In genomic region chr17:81277938-81278693, GRCh38 we compare ENCODE assay signal across 19 cellular contexts. TPM values are rescaled to one million over a fixed set of nuclear protein-coding genes. Genes with fewer than 3 reads are reported as not detected.
DNase-seq lines count a peak whose midpoint lies in the region; ATAC-seq, FAIRE-seq and TF ChIP-seq lines count a peak whose summit lies in the region.
"Had no signal": no experiment of that assay in that cellular context is flagged by ENCODE, and none has a peak within 500 bp of the region (broad histone marks: within the 10 kb centered on the region; RNA-seq: fewer than 3 reads in every experiment).

No MANE protein-coding gene starts in this region.

- TF ChIP-seq EP300 in HepG2 (IDR thresholded peaks at IDR 0.05; ENCODE audit: low read depth in 2 of 2, low read length in 2 of 2) (no peak), HepG2 (CRISPR knock-in tag; IDR thresholded peaks at IDR 0.05; ENCODE audit: borderline replicate concordance) (no peak)

- in situ Hi-C loops in HepG2 (cut with HindIII; ENCODE audit: extremely low pct_ligation_motif_present, low pct_unique_long_range_greater_than_20kb) (no loop called here), ACHN (cut with HindIII; ENCODE audit: low pct_ligation_motif_present, low pct_unique_long_range_greater_than_20kb, low sequenced_read_pairs) (no loop called here)

- CTCF ChIA-PET in HepG2 (lab: Yijun Ruan, JAX; ENCODE audit: low intra/inter-chr PET ratio, low total read pairs): no interaction called here
- CTCF ChIA-PET in Calu3 (lab: Charles Lee): no interaction called here

- H3K79me2 ChIP-seq in HepG2 (ENCODE audit: insufficient read depth, low read length): no peaks in the 10 kb centered on the region
- H3K79me2 ChIP-seq in osteoblast (ENCODE audit: insufficient read depth, low read length): peaks cover 31% of the 10 kb centered on the region

- H3K4me2 ChIP-seq in HepG2 (ENCODE audit: low read depth, low read length) (no peak overlapping the region), osteoblast (ENCODE audit: insufficient read depth, low read length) (peak overlapping the region; percentile 63)
- H3K4me2 ChIP-seq: BLaER1 had no signal

- H2AFZ ChIP-seq in HepG2 (ENCODE audit: low read length) (no peak overlapping the region), osteoblast (ENCODE audit: low read length) (no peak overlapping the region)

- H3K9ac ChIP-seq in HepG2 (ENCODE audit: insufficient read depth, low read depth, low read length): no peak overlapping the region
- H3K9ac ChIP-seq: BLaER1 had no signal

- no peak for TF ChIP-seq POLR2A in HepG2 (IDR thresholded peaks at IDR 0.05; ENCODE audit: insufficient read depth in 1 of 2, low read depth in 2 of 2, low read length in 2 of 2)
- no peak for TF ChIP-seq POLR2A in right lobe of liver (IDR thresholded peaks at IDR 0.05)

- no peak overlapping the region for H3K4me3 Mint-ChIP-seq in Calu3 (ENCODE audit: low read depth, unreplicated experiment)
- H3K4me3 Mint-ChIP-seq: endodermal cell, nephron had no signal

- no TSS peak for BruUV-seq in HepG2 (replicated peaks; lab: Mats Ljungman, UMichigan)
- BruUV-seq in Calu3 (replicated peaks; lab: Mats Ljungman, UMichigan): no TSS peak

- TF ChIP-seq CTCF in HepG2 (CRISPR knock-in tag; IDR thresholded peaks at IDR 0.05) (no peak), right lobe of liver (IDR thresholded peaks at IDR 0.05) (no peak), osteoblast (IDR thresholded peaks at IDR 0.05; ENCODE audit: extremely low read depth, low read depth, low read length) (no peak), Calu3 (IDR thresholded peaks at IDR 0.05; ENCODE audit: unreplicated experiment) (no peak)

- H3K9me3 Mint-ChIP-seq in Calu3 (ENCODE audit: low read depth, unreplicated experiment): no peaks in the 10 kb centered on the region
- H3K9me3 Mint-ChIP-seq: endodermal cell, nephron had no signal

- H3K27me3 ChIP-seq in HepG2 (ENCODE audit: control insufficient read depth in 1 of 2, insufficient read depth in 2 of 2, low read length in 2 of 2) (no peaks in the 10 kb centered on the region), right lobe of liver (no peaks in the 10 kb centered on the region), osteoblast (ENCODE audit: insufficient read depth, low read length) (no peaks in the 10 kb centered on the region), aorta (ENCODE audit: control insufficient read depth in 1 of 2, insufficient read depth in 2 of 2, low read length in 1 of 2) (no peaks in the 10 kb centered on the region)
- H3K27me3 ChIP-seq: BLaER1 had no signal

- H3K4me1 Mint-ChIP-seq in Calu3 (ENCODE audit: low read depth, unreplicated experiment): no peaks in the 10 kb centered on the region
- H3K4me1 Mint-ChIP-seq: endodermal cell had no signal

- FAIRE-seq in HepG2 (lab: Jason Lieb, UNC): no peak
- FAIRE-seq: A204.1, colon had no signal

- H3K27ac Mint-ChIP-seq in Calu3 (ENCODE audit: unreplicated experiment): no peak overlapping the region
- H3K27ac Mint-ChIP-seq: endodermal cell had no signal

- ATAC-seq in HepG2 (no peak), right lobe of liver (no peak), left cardiac atrium (peak; percentile 19 to 53), aorta (ENCODE audit: low FRiP score) (peak; percentile 37), GM21423 (IDR thresholded peaks at IDR 0.05; ENCODE audit: unreplicated experiment) (no peak)
- ATAC-seq: HCT116 had no signal

- no peaks in the 10 kb centered on the region for H4K20me1 ChIP-seq in HepG2 (ENCODE audit: insufficient read depth, low read length)
- peaks cover 5% of the 10 kb centered on the region for H4K20me1 ChIP-seq in osteoblast (ENCODE audit: insufficient read depth, low read length)

- POLR2A ChIA-PET in HepG2 (lab: Yijun Ruan, JAX): no interaction called here

- H3K4me1 ChIP-seq in HepG2 (ENCODE audit: insufficient read depth, low read length) (no peaks in the 10 kb centered on the region), right lobe of liver (no peaks in the 10 kb centered on the region), osteoblast (ENCODE audit: insufficient read depth, low read length) (no peaks in the 10 kb centered on the region), aorta (ENCODE audit: control insufficient read depth in 1 of 2, insufficient read depth in 2 of 2, low read length in 2 of 2) (no peaks in the 10 kb centered on the region)
- H3K4me1 ChIP-seq: psoas muscle had no signal

- H3K4me3 ChIP-seq in HepG2 (replicated peaks in 1 of 3; ENCODE audit: insufficient read depth in 1 of 3, low read depth in 2 of 3, low read length in 3 of 3) (no peak overlapping the region), right lobe of liver (no peak overlapping the region), osteoblast (ENCODE audit: insufficient read depth, low read length) (peak overlapping the region; percentile 62), aorta (ENCODE audit: low read length in 2 of 2) (no peak overlapping the region)
- H3K4me3 ChIP-seq: BLaER1, psoas muscle had no signal

- DNase-seq in HepG2 (ENCODE audit: low spot score): no peak
- DNase-seq in right lobe of liver: no peak
- peak; percentile 83 for DNase-seq in left cardiac atrium
- peak; percentile 91 for DNase-seq in osteoblast (ENCODE audit: insufficient read length, low spot score, missing footprints)
- peak in 1 of 2 donors; percentile 89 for DNase-seq in aorta
- DNase-seq in ACHN: no peak
- DNase-seq in Calu3: no peak
- DNase-seq: activated CD4-positive, alpha-beta T cell treated with anti-CD3 and anti-CD28 coated beads for 4 hours; activated naive CD4-positive, alpha-beta T cell treated with anti-CD3 and anti-CD28 coated beads, Interleukin-2, amount 50 U/mL, for 16 hours; endodermal cell; islet precursor cell; SW 1271 had no signal

- WGBS in HepG2 (ENCODE audit: low lambda C conversion rate): 97% methylated on average over 20 of the region's 20 CpGs
- 94% methylated on average over 6 of the region's 20 CpGs for WGBS in right lobe of liver (ENCODE audit: insufficient coverage, low coverage, low lambda C conversion rate, missing lambda C conversion rate)
- 85 to 95% methylated on average over 20 of the region's 20 CpGs for WGBS in aorta, 2 donors

- H3K36me3 Mint-ChIP-seq in Calu3 (ENCODE audit: insufficient read depth, unreplicated experiment): peaks cover 66% of the 10 kb centered on the region

- H3K27me3 Mint-ChIP-seq in Calu3 (ENCODE audit: unreplicated experiment): no peaks in the 10 kb centered on the region

- intact Hi-C loops in HepG2 (cut with micrococcal nuclease; ENCODE audit: unreplicated experiment) (no loop called here), right lobe of liver (cut with DNase I) (no loop called here), left cardiac atrium (cut with DNase I) (no loop called here), aorta (cut with DNase I) (no loop called here), Calu3 (cut with micrococcal nuclease; ENCODE audit: unreplicated experiment) (no loop called here)

- H3K36me3 ChIP-seq in HepG2 (replicated peaks in 1 of 2; ENCODE audit: control insufficient read depth in 1 of 2, insufficient read depth in 2 of 2, low read length in 2 of 2): peaks cover 27 to 62% of the 10 kb centered on the region in 2 experiments; a peak in 4 of 5 replicates
- peaks cover 0 to 68% (median 23%) of the 10 kb centered on the region in 4 donors for H3K36me3 ChIP-seq in right lobe of liver
- peaks cover 37% of the 10 kb centered on the region for H3K36me3 ChIP-seq in osteoblast (ENCODE audit: insufficient read depth, low read length)
- peaks cover 0 to 2% of the 10 kb centered on the region in 2 donors for H3K36me3 ChIP-seq in aorta (ENCODE audit: control insufficient read depth in 1 of 2, insufficient read depth in 2 of 2, low read length in 1 of 2)

- H3K27ac ChIP-seq in HepG2 (ENCODE audit: extremely low read length, insufficient read depth, low read length) (no peak overlapping the region), right lobe of liver (no peak overlapping the region), osteoblast (ENCODE audit: low read depth, low read length) (peak overlapping the region; percentile 20), aorta (ENCODE audit: low read depth in 1 of 2, low read length in 2 of 2) (no peak overlapping the region)
- H3K27ac ChIP-seq: BLaER1, psoas muscle had no signal

- H3K9me3 ChIP-seq in HepG2 (ENCODE audit: low read length) (no peaks in the 10 kb centered on the region), right lobe of liver (no peaks in the 10 kb centered on the region), osteoblast (ENCODE audit: low read depth, low read length) (no peaks in the 10 kb centered on the region), aorta (ENCODE audit: control insufficient read depth, low read length) (no peaks in the 10 kb centered on the region)
- H3K9me3 ChIP-seq: BLaER1, psoas muscle had no signal

- TF ChIP-seq RAD21 in HepG2 (CRISPR knock-in tag; IDR thresholded peaks at IDR 0.05): no peak

RNA-seq across cellular contexts. Expression of gene SLC38A10, which starts 17.0 kb away (rescaled TPM):
- total RNA-seq in HepG2 (2016; rRNA removed; fragmentation: Illumina TruSeq; extraction: Trizol) (23.0 and 55.8 TPM in 2 replicates), right lobe of liver (100 to 1,000 TPM in 1 of 6 experiments, 10 to 100 TPM in 5; 60.9 to 104 (median 86.1) TPM), left cardiac atrium (10 to 100 TPM; 46.4 to 54.0 TPM), osteoblast (85.5 and 92.6 TPM in 2 replicates), aorta (10 to 100 TPM; 61.9 to 79.6 TPM), Calu3 (2022) (120 and 121 TPM in 2 replicates)
- 18.5 and 23.3 TPM in 2 replicates for total RNA-seq in HepG2 (2016; cell fraction: cytosol; rRNA removed; fragmentation: Illumina TruSeq; extraction: Trizol; ENCODE audit: low read depth)
- 19.1 and 55.8 TPM in 2 replicates for total RNA-seq in HepG2 (2016; cell fraction: insoluble cytoplasmic fraction; rRNA removed; fragmentation: Illumina TruSeq; extraction: Trizol)
- 18.8 and 20.0 TPM in 2 replicates for total RNA-seq in HepG2 (2016; cell fraction: membrane; rRNA removed; fragmentation: Illumina TruSeq; extraction: Trizol)
- 52.6 and 64.0 TPM in 2 replicates for total RNA-seq in HepG2 (2016; cell fraction: nucleus; rRNA removed; fragmentation: Illumina TruSeq; extraction: Trizol)
- polyA plus RNA-seq in HepG2 (2011; rRNA removed) (23.4 and 33.6 TPM in 2 replicates), aorta (100 to 1,000 TPM in 1 of 2 donors, 10 to 100 TPM in 1; 22.3 to 118 TPM)
- polyA plus RNA-seq in HepG2 (2011; cell fraction: cytosol; rRNA removed): 20.1 and 34.6 TPM in 2 replicates
- polyA plus RNA-seq in HepG2 (2011; cell fraction: nucleus; rRNA removed): 63.4 and 88.4 TPM in 2 replicates
- polyA plus RNA-seq in HepG2 (2012): 22.8 and 28.0 TPM in 2 replicates
- polyA plus RNA-seq in HepG2 (2016; cell fraction: cytosol; fragmentation: Illumina TruSeq; extraction: Trizol; ENCODE audit: low read depth): 5.7 and 7.1 TPM in 2 replicates
- 19.7 and 23.4 TPM in 2 replicates for polyA plus RNA-seq in HepG2 (2016; cell fraction: insoluble cytoplasmic fraction; fragmentation: Illumina TruSeq; extraction: Trizol; ENCODE audit: low read depth)
- 10.4 and 11.4 TPM in 2 replicates for polyA plus RNA-seq in HepG2 (2016; cell fraction: membrane; fragmentation: Illumina TruSeq; extraction: Trizol; ENCODE audit: low read depth)
- polyA plus RNA-seq in HepG2 (2016; cell fraction: nucleus; fragmentation: Illumina TruSeq; extraction: Trizol; ENCODE audit: insufficient read depth, low read depth): 123 and 129 TPM in 2 replicates
- polyA minus RNA-seq in HepG2 (2011; rRNA and poly(A)+ RNA removed; ENCODE audit: low replicate concordance): 53.9 and 165 TPM in 2 replicates
- 62.7 and 77.3 TPM in 2 replicates for polyA minus RNA-seq in HepG2 (2011; cell fraction: cytosol; rRNA and poly(A)+ RNA removed)
- 25.7 and 27.8 TPM in 2 replicates for polyA minus RNA-seq in HepG2 (2011; cell fraction: nucleus; rRNA and poly(A)+ RNA removed)

RNA-seq across cellular contexts. Expression of gene NDUFAF8, which starts 39.0 kb away (rescaled TPM):
- 213 and 233 TPM in 2 replicates for total RNA-seq in HepG2 (2016; rRNA removed; fragmentation: Illumina TruSeq; extraction: Trizol)
- total RNA-seq in HepG2 (2016; cell fraction: cytosol; rRNA removed; fragmentation: Illumina TruSeq; extraction: Trizol; ENCODE audit: low read depth): 565 and 636 TPM in 2 replicates
- 209 and 214 TPM in 2 replicates for total RNA-seq in HepG2 (2016; cell fraction: insoluble cytoplasmic fraction; rRNA removed; fragmentation: Illumina TruSeq; extraction: Trizol)
- 441 and 487 TPM in 2 replicates for total RNA-seq in HepG2 (2016; cell fraction: membrane; rRNA removed; fragmentation: Illumina TruSeq; extraction: Trizol)
- 99.9 and 114 TPM in 2 replicates for total RNA-seq in HepG2 (2016; cell fraction: nucleus; rRNA removed; fragmentation: Illumina TruSeq; extraction: Trizol)
- polyA plus RNA-seq in HepG2 (2011; rRNA removed): 62.4 and 75.6 TPM in 2 replicates
- polyA plus RNA-seq in HepG2 (2011; cell fraction: cytosol; rRNA removed): 52.0 and 67.0 TPM in 2 replicates
- polyA plus RNA-seq in HepG2 (2011; cell fraction: nucleus; rRNA removed): 67.0 and 99.7 TPM in 2 replicates
- polyA plus RNA-seq in HepG2 (2012): 74.7 and 106 TPM in 2 replicates
- 562 and 639 TPM in 2 replicates for polyA plus RNA-seq in HepG2 (2016; cell fraction: cytosol; fragmentation: Illumina TruSeq; extraction: Trizol; ENCODE audit: low read depth)
- polyA plus RNA-seq in HepG2 (2016; cell fraction: insoluble cytoplasmic fraction; fragmentation: Illumina TruSeq; extraction: Trizol; ENCODE audit: low read depth): 170 and 188 TPM in 2 replicates
- polyA plus RNA-seq in HepG2 (2016; cell fraction: membrane; fragmentation: Illumina TruSeq; extraction: Trizol; ENCODE audit: low read depth): 357 and 397 TPM in 2 replicates
- 180 and 208 TPM in 2 replicates for polyA plus RNA-seq in HepG2 (2016; cell fraction: nucleus; fragmentation: Illumina TruSeq; extraction: Trizol; ENCODE audit: insufficient read depth, low read depth)
- 13.6 and 21.7 TPM in 2 replicates for polyA minus RNA-seq in HepG2 (2011; rRNA and poly(A)+ RNA removed; ENCODE audit: low replicate concordance)
- polyA minus RNA-seq in HepG2 (2011; cell fraction: cytosol; rRNA and poly(A)+ RNA removed): 4.9 and 8.2 TPM in 2 replicates
- polyA minus RNA-seq in HepG2 (2011; cell fraction: nucleus; rRNA and poly(A)+ RNA removed): 26.2 and 31.2 TPM in 2 replicates
- 10 to 100 TPM; 15.7 to 35.9 (median 23.3) TPM for total RNA-seq in right lobe of liver
- 10 to 100 TPM; 60.2 to 66.5 TPM for total RNA-seq in left cardiac atrium
- total RNA-seq in osteoblast: 19.9 and 28.0 TPM in 2 replicates
- total RNA-seq in aorta: 10 to 100 TPM; 20.2 to 27.4 TPM
- polyA plus RNA-seq in aorta: 10 to 100 TPM; 26.5 to 46.5 TPM
- 53.3 and 54.1 TPM in 2 replicates for total RNA-seq in Calu3 (2022)

RNA-seq across cellular contexts. Expression of gene TEPSIN, which starts 39.3 kb away (rescaled TPM):
- total RNA-seq in HepG2 (2016; rRNA removed; fragmentation: Illumina TruSeq; extraction: Trizol) (8.5 and 18.8 TPM in 2 replicates), right lobe of liver (10 to 100 TPM; 11.9 to 27.6 (median 18.1) TPM), left cardiac atrium (10 to 100 TPM; 12.7 to 14.0 TPM), osteoblast (16.6 and 18.0 TPM in 2 replicates), aorta (10 to 100 TPM; 25.6 to 44.4 TPM), Calu3 (2022) (37.0 and 38.6 TPM in 2 replicates)
- 5.0 and 7.5 TPM in 2 replicates for total RNA-seq in HepG2 (2016; cell fraction: cytosol; rRNA removed; fragmentation: Illumina TruSeq; extraction: Trizol; ENCODE audit: low read depth)
- total RNA-seq in HepG2 (2016; cell fraction: insoluble cytoplasmic fraction; rRNA removed; fragmentation: Illumina TruSeq; extraction: Trizol): 7.1 and 20.3 TPM in 2 replicates
- 7.0 and 8.1 TPM in 2 replicates for total RNA-seq in HepG2 (2016; cell fraction: membrane; rRNA removed; fragmentation: Illumina TruSeq; extraction: Trizol)
- total RNA-seq in HepG2 (2016; cell fraction: nucleus; rRNA removed; fragmentation: Illumina TruSeq; extraction: Trizol): 24.5 and 27.8 TPM in 2 replicates
- polyA plus RNA-seq in HepG2 (2011; rRNA removed) (16.1 and 19.7 TPM in 2 replicates), aorta (10 to 100 TPM in 1 of 2 donors, 1 to 10 TPM in 1; 5.6 to 79.0 TPM)
- 4.0 and 8.2 TPM in 2 replicates for polyA plus RNA-seq in HepG2 (2011; cell fraction: cytosol; rRNA removed)
- 328 and 418 TPM in 2 replicates for polyA plus RNA-seq in HepG2 (2011; cell fraction: nucleus; rRNA removed)
- polyA plus RNA-seq in HepG2 (2012): 9.5 and 16.4 TPM in 2 replicates
- polyA plus RNA-seq in HepG2 (2016; cell fraction: cytosol; fragmentation: Illumina TruSeq; extraction: Trizol; ENCODE audit: low read depth): 2.4 and 2.5 TPM in 2 replicates
- polyA plus RNA-seq in HepG2 (2016; cell fraction: insoluble cytoplasmic fraction; fragmentation: Illumina TruSeq; extraction: Trizol; ENCODE audit: low read depth): 6.3 and 9.9 TPM in 2 replicates
- polyA plus RNA-seq in HepG2 (2016; cell fraction: membrane; fragmentation: Illumina TruSeq; extraction: Trizol; ENCODE audit: low read depth): 4.3 and 6.0 TPM in 2 replicates
- 90.2 and 98.6 TPM in 2 replicates for polyA plus RNA-seq in HepG2 (2016; cell fraction: nucleus; fragmentation: Illumina TruSeq; extraction: Trizol; ENCODE audit: insufficient read depth, low read depth)
- 14.1 and 21.0 TPM in 2 replicates for polyA minus RNA-seq in HepG2 (2011; rRNA and poly(A)+ RNA removed; ENCODE audit: low replicate concordance)
- 3.4 and 3.7 TPM in 2 replicates for polyA minus RNA-seq in HepG2 (2011; cell fraction: cytosol; rRNA and poly(A)+ RNA removed)
- 39.0 and 47.9 TPM in 2 replicates for polyA minus RNA-seq in HepG2 (2011; cell fraction: nucleus; rRNA and poly(A)+ RNA removed)

RNA-seq across cellular contexts. Expression of gene CEP131, which starts 55.4 kb away (rescaled TPM):
- total RNA-seq in HepG2 (2016; rRNA removed; fragmentation: Illumina TruSeq; extraction: Trizol) (11.1 and 16.8 TPM in 2 replicates), right lobe of liver (1 to 10 TPM; 1.5 to 4.3 (median 2.1) TPM), left cardiac atrium (1 to 10 TPM; 4.9 to 5.7 TPM), osteoblast (7.7 and 8.7 TPM in 2 replicates), aorta (10 to 100 TPM in 1 of 2 donors, 1 to 10 TPM in 1; 6.7 to 11.3 TPM), Calu3 (2022) (25.2 and 28.2 TPM in 2 replicates)
- 2.2 and 3.5 TPM in 2 replicates for total RNA-seq in HepG2 (2016; cell fraction: cytosol; rRNA removed; fragmentation: Illumina TruSeq; extraction: Trizol; ENCODE audit: low read depth)
- 8.4 and 18.4 TPM in 2 replicates for total RNA-seq in HepG2 (2016; cell fraction: insoluble cytoplasmic fraction; rRNA removed; fragmentation: Illumina TruSeq; extraction: Trizol)
- 5.8 and 6.2 TPM in 2 replicates for total RNA-seq in HepG2 (2016; cell fraction: membrane; rRNA removed; fragmentation: Illumina TruSeq; extraction: Trizol)
- total RNA-seq in HepG2 (2016; cell fraction: nucleus; rRNA removed; fragmentation: Illumina TruSeq; extraction: Trizol): 10.7 and 12.3 TPM in 2 replicates
- polyA plus RNA-seq in HepG2 (2011; rRNA removed) (5.0 and 5.6 TPM in 2 replicates), aorta (10 to 100 TPM in 1 of 2 donors, 1 to 10 TPM in 1; 5.0 to 86.6 TPM)
- polyA plus RNA-seq in HepG2 (2011; cell fraction: cytosol; rRNA removed): 3.0 and 5.8 TPM in 2 replicates
- polyA plus RNA-seq in HepG2 (2011; cell fraction: nucleus; rRNA removed): 31.7 and 46.2 TPM in 2 replicates
- polyA plus RNA-seq in HepG2 (2012): 6.3 and 6.8 TPM in 2 replicates
- polyA plus RNA-seq in HepG2 (2016; cell fraction: cytosol; fragmentation: Illumina TruSeq; extraction: Trizol; ENCODE audit: low read depth): 2.7 and 3.3 TPM in 2 replicates
- polyA plus RNA-seq in HepG2 (2016; cell fraction: insoluble cytoplasmic fraction; fragmentation: Illumina TruSeq; extraction: Trizol; ENCODE audit: low read depth): 11.8 and 13.5 TPM in 2 replicates
- polyA plus RNA-seq in HepG2 (2016; cell fraction: membrane; fragmentation: Illumina TruSeq; extraction: Trizol; ENCODE audit: low read depth): 4.3 and 4.6 TPM in 2 replicates
- 35.7 and 41.4 TPM in 2 replicates for polyA plus RNA-seq in HepG2 (2016; cell fraction: nucleus; fragmentation: Illumina TruSeq; extraction: Trizol; ENCODE audit: insufficient read depth, low read depth)
- 4.8 and 5.8 TPM in 2 replicates for polyA minus RNA-seq in HepG2 (2011; rRNA and poly(A)+ RNA removed; ENCODE audit: low replicate concordance)
- polyA minus RNA-seq in HepG2 (2011; cell fraction: cytosol; rRNA and poly(A)+ RNA removed): 3.0 and 4.2 TPM in 2 replicates
- polyA minus RNA-seq in HepG2 (2011; cell fraction: nucleus; rRNA and poly(A)+ RNA removed): 7.6 and 8.0 TPM in 2 replicates

Comparison
In these comparisons a context has a peak if more than half of its experiments do, and no peak if none do; other contexts are left out.
1. ATAC-seq: peak in left cardiac atrium (2 of 2) and aorta (single experiment); none in HepG2 (single experiment), right lobe of liver (0 of 4) and GM21423 (single experiment).
2. DNase-seq: peak in left cardiac atrium (single experiment) and osteoblast (single experiment); none in HepG2 (single experiment), right lobe of liver (0 of 3), ACHN (single experiment) and Calu3 (single experiment).